1 cellular context compared by ENCODE assay signal in genomic region chr11:63567044-63567840, GRCh38.
TF ChIP-seq lines count a peak whose summit lies in the region.

No MANE protein-coding gene starts in this region.

TF ChIP-seq in K562, 482 proteins besides CTCF, POLR2A, EP300 and RAD21 (continued from another document):
- no peak for TF ChIP-seq ZNF609 (CRISPR knock-in tag; IDR thresholded peaks at IDR 0.05; ENCODE audit: borderline replicate concordance)
- peak; percentile 91 for TF ChIP-seq DACH1 (IDR thresholded peaks at IDR 0.05; ENCODE audit: partially characterized antibody)
- TF ChIP-seq RNF2 (IDR thresholded peaks at IDR 0.05), result no peak
- peak; percentile 28; the same call in 1 of the 2 replicates for TF ChIP-seq MGA (IDR thresholded peaks at IDR 0.05)
- no peak for TF ChIP-seq TGIF2 (CRISPR knock-in tag; IDR thresholded peaks at IDR 0.05)
